24 cellular contexts compared by ENCODE assay signal in genomic region chr13:43784491-43784890, GRCh38. TPM values are rescaled to one million over a fixed set of nuclear protein-coding genes. Genes with fewer than 3 reads are reported as not detected.
DNase-seq lines count a peak whose midpoint lies in the region; ATAC-seq and TF ChIP-seq lines count a peak whose summit lies in the region.
"Had no signal": no experiment of that assay in that cellular context is flagged by ENCODE, and none has a peak within 500 bp of the region (broad histone marks: within the 10 kb centered on the region; RNA-seq: fewer than 3 reads in every experiment).

No MANE protein-coding gene starts in this region.

- no peak for TF ChIP-seq POLR2A in sigmoid colon (IDR thresholded peaks at IDR 0.05)

- peaks cover 0 to 38% (median 22%) of the 10 kb centered on the region in 4 donors for H3K4me1 ChIP-seq in sigmoid colon

- no peaks in the 10 kb centered on the region for H3K9me3 ChIP-seq in sigmoid colon
- H3K9me3 ChIP-seq: A549; BLaER1 treated with 17β-estradiol and CSF1 and Interleukin-3, amounts not matched to agents 10 nM and 100 nM; heart left ventricle; Peyer's patch had no signal

- no peaks in the 10 kb centered on the region for H3K9me3 Mint-ChIP-seq in brain
- no peaks in the 10 kb centered on the region for H3K9me3 Mint-ChIP-seq in activated T-cell treated with anti-CD3 and anti-CD28 coated beads, Interleukin-2, amount 50 U/mL, for 72 hours
- H3K9me3 Mint-ChIP-seq: GM23338; T-helper 1 cell treated with Interleukin-12 subunit alpha and Interleukin-12 subunit beta and Interleukin-4 antibody, amounts not matched to agents 30 μg/mL and 1 μg/mL, for 36 hours had no signal

- WGBS in sigmoid colon, 2 donors: 76 to 79% methylated on average over 1 of the region's 1 CpG

- TF ChIP-seq EP300 in sigmoid colon (IDR thresholded peaks at IDR 0.05): no peak

- peak overlapping the region in 3 of 5 experiments; percentile 57 to 93 (median 92) for H3K27ac Mint-ChIP-seq in brain
- H3K27ac Mint-ChIP-seq in activated T-cell treated with anti-CD3 and anti-CD28 coated beads, Interleukin-2, amount 50 U/mL, for 72 hours: no peak overlapping the region
- H3K27ac Mint-ChIP-seq: GM23338; T-helper 1 cell treated with Interleukin-12 subunit alpha and Interleukin-12 subunit beta and Interleukin-4 antibody, amounts not matched to agents 30 μg/mL and 1 μg/mL, for 36 hours had no signal

- ATAC-seq in HG03095 (IDR thresholded peaks at IDR 0.05; ENCODE audit: unreplicated experiment) (no peak), HG03571 (IDR thresholded peaks at IDR 0.05; ENCODE audit: unreplicated experiment) (no peak)
- no peak for ATAC-seq in activated T-cell treated with anti-CD3 and anti-CD28 coated beads, Interleukin-2, amount 50 U/mL, for 72 hours (replicated peaks in 1 of 2)
- ATAC-seq: A549, esophagus mucosa, GM23338, heart left ventricle, left ventricle myocardium superior, right cardiac atrium had no signal

- H3K36me3 Mint-ChIP-seq in brain: no peaks in the 10 kb centered on the region
- peaks cover 0 to 1% of the 10 kb centered on the region in 2 donors for H3K36me3 Mint-ChIP-seq in activated T-cell treated with anti-CD3 and anti-CD28 coated beads, Interleukin-2, amount 50 U/mL, for 72 hours (ENCODE audit: insufficient read depth in 2 of 2)

- peaks cover 5% of the 10 kb centered on the region for H3K27me3 Mint-ChIP-seq in brain
- H3K27me3 Mint-ChIP-seq in activated T-cell treated with anti-CD3 and anti-CD28 coated beads, Interleukin-2, amount 50 U/mL, for 72 hours (ENCODE audit: low read depth): peaks cover 51% of the 10 kb centered on the region

- DNase-seq in NCI-H1417 (lab: John Stamatoyannopoulos, UW): peak in 2 of 3 experiments; percentile 13 to 36
- no peak for DNase-seq in NCI-H1417 treated with DMSO at 0.1 percent for 48 hours (lab: John Stamatoyannopoulos, UW)
- DNase-seq in hepatic stellate cell (ENCODE audit: low spot score): peak; percentile 11
- no peak for DNase-seq in sigmoid colon
- no peak for DNase-seq in activated T-cell treated with anti-CD3 and anti-CD28 coated beads, Interleukin-2, amount 50 U/mL, for 72 hours
- DNase-seq: activated CD4-positive, alpha-beta T cell treated with anti-CD3 and anti-CD28 coated beads, Interleukin-2, amount 50 U/mL, for 48 hours; activated gamma-delta T cell treated with Interleukin-2 at 50 U/mL for 16 hours; activated T-cell treated with anti-CD3 and anti-CD28 coated beads for 4 hours; amniotic stem cell; GF-D8; heart left ventricle; left ventricle myocardium superior; Peyer's patch; right cardiac atrium; stimulated activated CD4-positive, alpha-beta T cell treated with anti-CD3 and anti-CD28 coated beads, Interleukin-15, amount 100 ng/mL, for 24 hours; WERI-Rb-1 had no signal

- peak overlapping the region; percentile 89 to 93 (median 92) for H3K27ac ChIP-seq in sigmoid colon
- H3K27ac ChIP-seq: A549; BLaER1 treated with 17β-estradiol and CSF1 and Interleukin-3, amounts not matched to agents 10 nM and 100 nM; WERI-Rb-1 had no signal

- peaks cover 73% of the 10 kb centered on the region for H3K4me1 Mint-ChIP-seq in brain
- H3K4me1 Mint-ChIP-seq in activated T-cell treated with anti-CD3 and anti-CD28 coated beads, Interleukin-2, amount 50 U/mL, for 72 hours (ENCODE audit: low read depth): peaks cover 4% of the 10 kb centered on the region

- H3K36me3 ChIP-seq in sigmoid colon: no peaks in the 10 kb centered on the region
- H3K36me3 ChIP-seq: BLaER1 treated with 17β-estradiol and CSF1 and Interleukin-3, amounts not matched to agents 10 nM and 100 nM; heart left ventricle; Peyer's patch; WERI-Rb-1 had no signal

- no peak for TF ChIP-seq CTCF in brain (conservative IDR thresholded peaks at IDR 0.05)
- no peak for TF ChIP-seq CTCF in sigmoid colon (IDR thresholded peaks at IDR 0.05)

- peak overlapping the region in 3 of 4 donors; percentile 79 to 89 (median 84) for H3K4me3 ChIP-seq in sigmoid colon
- H3K4me3 ChIP-seq: BLaER1 treated with 17β-estradiol and CSF1 and Interleukin-3, amounts not matched to agents 10 nM and 100 nM had no signal

- intact Hi-C loops in sigmoid colon (cut with DNase I): no loop called here

- H3K4me3 Mint-ChIP-seq in brain: peak overlapping the region; percentile 81 to 97 (median 87)
- H3K4me3 Mint-ChIP-seq in activated T-cell treated with anti-CD3 and anti-CD28 coated beads, Interleukin-2, amount 50 U/mL, for 72 hours: no peak overlapping the region
- H3K4me3 Mint-ChIP-seq: T-helper 1 cell treated with Interleukin-12 subunit alpha and Interleukin-12 subunit beta and Interleukin-4 antibody, amounts not matched to agents 30 μg/mL and 1 μg/mL, for 36 hours had no signal

- H3K27me3 ChIP-seq in sigmoid colon: no peaks in the 10 kb centered on the region
- H3K27me3 ChIP-seq: Peyer's patch had no signal

RNA-seq across cellular contexts. Expression of gene ENOX1, which starts 2.3 kb away (rescaled TPM):
- polyA plus RNA-seq in brain (ENCODE audit: insufficient read depth, low read depth, low replicate concordance): 3.6 TPM
- total RNA-seq in sigmoid colon: 10 to 100 TPM; 11.1 to 20.2 (median 15.0) TPM
- polyA plus RNA-seq in sigmoid colon: 1 to 10 TPM in 2 of 3 donors, under 1 TPM in 1; 0.23 to 1.5 (median 1.2) TPM
- total RNA-seq in activated T-cell treated with anti-CD3 and anti-CD28 coated beads, Interleukin-2, amount 50 U/mL, for 72 hours: 1 to 10 TPM; 1.2 to 2.0 TPM

Comparison
In these comparisons a context has a peak if more than half of its experiments do, and no peak if none do; other contexts are left out.
1. DNase-seq: peak in NCI-H1417 (2 of 3) and hepatic stellate cell (single experiment); none in NCI-H1417 treated with DMSO at 0.1 percent for 48 hours (single experiment), sigmoid colon (single experiment) and activated T-cell treated with anti-CD3 and anti-CD28 coated beads, Interleukin-2, amount 50 U/mL, for 72 hours (0 of 2).
2. H3K4me3 Mint-ChIP-seq: peak in brain (5 of 5); none in activated T-cell treated with anti-CD3 and anti-CD28 coated beads, Interleukin-2, amount 50 U/mL, for 72 hours (0 of 2).
3. RNA of gene ENOX1, which starts 2.3 kb away (total RNA-seq): 11.1 to 20.2 TPM in sigmoid colon; 1.2 to 2.0 TPM in activated T-cell treated with anti-CD3 and anti-CD28 coated beads, Interleukin-2, amount 50 U/mL, for 72 hours; every median in the first group is over 4 times any median in the second.